In genomic region chr17:64993867-64994266, GRCh38 we compare ENCODE assay signal across 25 cellular contexts.
"Had no signal": no experiment of that assay in that cellular context is flagged by ENCODE, and none has a peak within 500 bp of the region (broad histone marks: within the 10 kb centered on the region; RNA-seq: fewer than 3 reads in every experiment).

No MANE protein-coding gene starts in this region.

- H3K36me3 Mint-ChIP-seq: activated naive CD4-positive, alpha-beta T cell treated with anti-CD3 and anti-CD28 coated beads, Interleukin-2, amount 50 U/mL, for 72 hours had no signal

- H3K36me3 ChIP-seq: heart left ventricle, spleen, tibial artery, vagina, WERI-Rb-1 had no signal

- H3K27ac ChIP-seq: heart left ventricle, spleen, tibial artery, vagina, WERI-Rb-1 had no signal

- H3K9me3 ChIP-seq: heart left ventricle, spleen, tibial artery, vagina had no signal

- H3K4me1 Mint-ChIP-seq: neural crest cell had no signal

- H3K9me3 Mint-ChIP-seq: activated naive CD4-positive, alpha-beta T cell treated with anti-CD3 and anti-CD28 coated beads, Interleukin-2, amount 50 U/mL, for 72 hours; activated T-cell treated with anti-CD3 and anti-CD28 coated beads, Interleukin-2, amount 50 U/mL, for 24 hours; activated T-helper 17 cell treated with anti-CD3 and anti-CD28 coated beads, Interleukin-2, amount 50 U/mL, for 72 hours; central memory CD8-positive, alpha-beta T cell; naive B cell; neural crest cell; stimulated activated naive CD8-positive, alpha-beta T cell treated with anti-CD3 and anti-CD28 coated beads, Interleukin-15, Interleukin-2, amounts not matched to agents 100 ng/mL and 50 ng/mL, for 24 hours had no signal

- FAIRE-seq: astrocyte, colon, islet of Langerhans had no signal

- H3K27ac Mint-ChIP-seq: activated T-cell treated with anti-CD3 and anti-CD28 coated beads, Interleukin-2, amount 50 U/mL, for 24 hours; progenitor cell of endocrine pancreas; stimulated activated naive CD8-positive, alpha-beta T cell treated with anti-CD3 and anti-CD28 coated beads, Interleukin-15, Interleukin-2, amounts not matched to agents 100 ng/mL and 50 ng/mL, for 24 hours had no signal

- DNase-seq: activated CD4-positive, alpha-beta T cell treated with anti-CD3 and anti-CD28 coated beads for 1 hour; activated CD4-positive, alpha-beta T cell treated with anti-CD3 and anti-CD28 coated beads, Interleukin-2, amount 50 U/mL, for 1 hour; activated CD8-positive, alpha-beta memory T cell treated with anti-CD3 and anti-CD28 coated beads for 24 hours; activated CD8-positive, alpha-beta memory T cell treated with anti-CD3 and anti-CD28 coated beads, Interleukin-2, amount 50 U/mL, for 4 hours; activated T-cell treated with anti-CD3 and anti-CD28 coated beads, Interleukin-2, amount 50 U/mL, for 24 hours; dorsolateral prefrontal cortex; heart left ventricle; left cardiac atrium; mesendoderm; naive B cell; spleen; stimulated activated CD4-positive, alpha-beta T cell treated with anti-CD3 and anti-CD28 coated beads, Interleukin-4, amount 100 ng/mL, for 24 hours; SW 1271; tibial artery; WERI-Rb-1 had no signal

- ATAC-seq: activated naive CD4-positive, alpha-beta T cell treated with anti-CD3 and anti-CD28 coated beads, Interleukin-2, amount 50 U/mL, for 72 hours; activated T-helper 17 cell treated with anti-CD3 and anti-CD28 coated beads, Interleukin-2, amount 50 U/mL, for 72 hours; heart left ventricle; left cardiac atrium had no signal

- H3K27me3 Mint-ChIP-seq: activated T-cell treated with anti-CD3 and anti-CD28 coated beads, Interleukin-2, amount 50 U/mL, for 24 hours; activated T-helper 17 cell treated with anti-CD3 and anti-CD28 coated beads, Interleukin-2, amount 50 U/mL, for 72 hours; central memory CD8-positive, alpha-beta T cell; naive B cell; progenitor cell of endocrine pancreas; stimulated activated naive CD8-positive, alpha-beta T cell treated with anti-CD3 and anti-CD28 coated beads, Interleukin-15, Interleukin-2, amounts not matched to agents 100 ng/mL and 50 ng/mL, for 24 hours had no signal

- H3K4me3 Mint-ChIP-seq: activated T-cell treated with anti-CD3 and anti-CD28 coated beads, Interleukin-2, amount 50 U/mL, for 24 hours; activated T-helper 17 cell treated with anti-CD3 and anti-CD28 coated beads, Interleukin-2, amount 50 U/mL, for 72 hours; central memory CD8-positive, alpha-beta T cell; naive B cell; neural crest cell; stimulated activated naive CD8-positive, alpha-beta T cell treated with anti-CD3 and anti-CD28 coated beads, Interleukin-15, Interleukin-2, amounts not matched to agents 100 ng/mL and 50 ng/mL, for 24 hours had no signal

- H3K4me3 ChIP-seq: dorsolateral prefrontal cortex, heart left ventricle, spleen, tibial artery, vagina had no signal

- H3K27me3 ChIP-seq: dorsolateral prefrontal cortex, heart left ventricle, spleen, tibial artery, vagina had no signal
